Comparison of ENCODE assay signal across 8 cellular contexts in genomic region chr10:26438534-26439269, GRCh38. TPM values are rescaled to one million over a fixed set of nuclear protein-coding genes. Genes with fewer than 3 reads are reported as not detected.
A peak's percentile ranks its signal among the peaks of the same experiment; 100 is the strongest.
DNase-seq lines count a peak whose midpoint lies in the region; ATAC-seq and TF ChIP-seq lines count a peak whose summit lies in the region.

No MANE protein-coding gene starts in this region.

- ATAC-seq in HG03520 (IDR thresholded peaks at IDR 0.05; ENCODE audit: unreplicated experiment) (peak; percentile 53), upper lobe of left lung (ENCODE audit: low FRiP score in 2 of 2) (peak; percentile 84 to 89)

- H3K36me3 Mint-ChIP-seq in activated CD4-positive, alpha-beta memory T cell treated with anti-CD3 and anti-CD28 coated beads for 36 hours, result peaks cover 6% of the 10 kb centered on the region

- TF ChIP-seq EP300 in upper lobe of left lung (IDR thresholded peaks at IDR 0.05), result no peak

- peaks cover 55% of the 10 kb centered on the region for H3K4me1 Mint-ChIP-seq in activated CD4-positive, alpha-beta memory T cell treated with anti-CD3 and anti-CD28 coated beads for 36 hours (ENCODE audit: low read depth)

- peaks cover 3% of the 10 kb centered on the region for H3K36me3 ChIP-seq in neutrophil
- H3K36me3 ChIP-seq in upper lobe of left lung, result no peaks in the 10 kb centered on the region

- H3K27ac Mint-ChIP-seq in activated CD4-positive, alpha-beta memory T cell treated with anti-CD3 and anti-CD28 coated beads for 36 hours, result peak overlapping the region; percentile 92

- intact Hi-C loops in activated CD4-positive, alpha-beta memory T cell treated with anti-CD3 and anti-CD28 coated beads for 36 hours (cut with micrococcal nuclease), result loop anchor here (1.0 to 5.0 kb wide), 7 partner anchors 8 to 1894 kb away; partner anchors contain the start of genes ABI1 and ACBD5

- H3K27ac ChIP-seq in neutrophil (peak overlapping the region; percentile 98), upper lobe of left lung (peak overlapping the region; percentile 91 to 94 (median 93))

- POLR2A ChIA-PET in activated CD4-positive, alpha-beta memory T cell treated with anti-CD3 and anti-CD28 coated beads for 36 hours (lab: Charles Lee), result interaction anchor here (1.0 to 2.6 kb wide), 7 partner anchors 9 to 48 kb away, joined by 3 to 11 read pairs (median 5); no protein-coding TSS in a partner anchor

- peaks cover 76 to 90% of the 10 kb centered on the region in 2 experiments for H3K4me1 ChIP-seq in neutrophil (ENCODE audit: control insufficient read depth in 1 of 2, insufficient read depth in 1 of 2, low read depth in 1 of 2, low read length in 1 of 2)
- H3K4me1 ChIP-seq in upper lobe of left lung, result peaks cover 0 to 15% (median 4%) of the 10 kb centered on the region in 4 donors

- no peaks in the 10 kb centered on the region for H3K9me3 ChIP-seq in neutrophil
- no peaks in the 10 kb centered on the region for H3K9me3 ChIP-seq in upper lobe of left lung

- H3K27me3 ChIP-seq in neutrophil, result no peaks in the 10 kb centered on the region
- H3K27me3 ChIP-seq in upper lobe of left lung, result no peaks in the 10 kb centered on the region

- peak; percentile 5 for DNase-seq in NK-92 treated with Interleukin-12 subunit alpha and Interleukin-12 subunit beta, amount 100 ng/mL, for 24 hours (lab: John Stamatoyannopoulos, UW)
- no peak for DNase-seq in NK-92 (lab: John Stamatoyannopoulos, UW; ENCODE audit: unreplicated experiment)
- peak; percentile 86 for DNase-seq in activated CD4-positive, alpha-beta memory T cell treated with anti-CD3 and anti-CD28 coated beads for 36 hours
- peak; percentile 22 to 30 for DNase-seq in erythroblast (lab: John Stamatoyannopoulos, UW)
- peak; percentile 49 to 91 for DNase-seq in upper lobe of left lung
- DNase-seq in inferior parietal cortex (ENCODE audit: extremely low spot score), result no peak

- H3K27me3 Mint-ChIP-seq in activated CD4-positive, alpha-beta memory T cell treated with anti-CD3 and anti-CD28 coated beads for 36 hours, result no peaks in the 10 kb centered on the region

- TF ChIP-seq CTCF in neutrophil (IDR thresholded peaks at IDR 0.05) (peak; percentile 28), upper lobe of left lung (IDR thresholded peaks at IDR 0.05) (peak in 1 of 6 experiments; percentile 11)

- H3K9me3 Mint-ChIP-seq in activated CD4-positive, alpha-beta memory T cell treated with anti-CD3 and anti-CD28 coated beads for 36 hours, result no peaks in the 10 kb centered on the region

- H3K4me3 ChIP-seq in neutrophil (ENCODE audit: low read depth in 1 of 2, low read length in 1 of 2), result peak overlapping the region; percentile 94 to 95
- H3K4me3 ChIP-seq in upper lobe of left lung, result peak overlapping the region; percentile 31 to 57 (median 52)

- CTCF ChIA-PET in activated CD4-positive, alpha-beta memory T cell treated with anti-CD3 and anti-CD28 coated beads for 36 hours (lab: Charles Lee), result no interaction called here

- WGBS in upper lobe of left lung, 2 donors, result 1 to 3% methylated on average over 15 to 40 of the region's 57 CpGs

- TF ChIP-seq POLR2A in erythroblast (IDR thresholded peaks at IDR 0.05; ENCODE audit: low read length), result no peak
- TF ChIP-seq POLR2A in upper lobe of left lung (IDR thresholded peaks at IDR 0.05), result no peak

- H3K4me3 Mint-ChIP-seq in activated CD4-positive, alpha-beta memory T cell treated with anti-CD3 and anti-CD28 coated beads for 36 hours, result peak overlapping the region; percentile 93

RNA-seq across cellular contexts. Expression of gene APBB1IP, which starts 0.6 kb away (rescaled TPM):
- 10 to 100 TPM; 50.1 to 52.1 TPM for total RNA-seq in activated CD4-positive, alpha-beta memory T cell treated with anti-CD3 and anti-CD28 coated beads for 36 hours
- total RNA-seq in upper lobe of left lung, result 10 to 100 TPM; 15.8 to 45.1 (median 31.3) TPM

Comparison
In these comparisons a context has a peak if more than half of its experiments do, and no peak if none do; other contexts are left out.
1. DNase-seq: peak in NK-92 treated with Interleukin-12 subunit alpha and Interleukin-12 subunit beta, amount 100 ng/mL, for 24 hours (single experiment), activated CD4-positive, alpha-beta memory T cell treated with anti-CD3 and anti-CD28 coated beads for 36 hours (single experiment), erythroblast (2 of 2) and upper lobe of left lung (2 of 2); none in NK-92 (single experiment) and inferior parietal cortex (single experiment).